Comparison of ENCODE assay signal across 23 cellular contexts in genomic region chr9:114196924-114197570, GRCh38. TPM values are rescaled to one million over a fixed set of nuclear protein-coding genes. Genes with fewer than 3 reads are reported as not detected.
DNase-seq lines count a peak whose midpoint lies in the region; FAIRE-seq and TF ChIP-seq lines count a peak whose summit lies in the region.
"Had no signal": no experiment of that assay in that cellular context is flagged by ENCODE, and none has a peak within 500 bp of the region (broad histone marks: within the 10 kb centered on the region; RNA-seq: fewer than 3 reads in every experiment).

No MANE protein-coding gene starts in this region.

- CTCF ChIA-PET in H1 (lab: Charles Lee; ENCODE audit: partially characterized antibody) = interaction anchor here (0.6 to 2.2 kb wide), 16 partner anchors 10 to 123 kb away, joined by 3 to 10 read pairs (median 4); partner anchors contain the start of gene COL27A1

- H3K4me2 ChIP-seq in BLaER1 treated with 17β-estradiol and CSF1 and Interleukin-3, amounts not matched to agents 10 nM and 100 nM = peak overlapping the region in 9 of 11 experiments; percentile 5 to 87 (median 76); a peak in 19 of 22 replicates
- no peak overlapping the region for H3K4me2 ChIP-seq in H1 (ENCODE audit: insufficient read depth in 1 of 2, low read depth in 2 of 2, low read length in 2 of 2)
- H3K4me2 ChIP-seq in neuronal stem cell (ENCODE audit: insufficient read depth, low read length, poor library complexity, severe bottlenecking) = no peak overlapping the region
- H3K4me2 ChIP-seq: PC-9 had no signal

- H2BK15ac ChIP-seq in H1 (ENCODE audit: low read length) = no peak overlapping the region
- no peak overlapping the region for H2BK15ac ChIP-seq in neuronal stem cell (ENCODE audit: low read length)

- peaks cover 50 to 100% (median 92%) of the 10 kb centered on the region in 11 experiments; a peak in 21 of 22 replicates for H3K36me3 ChIP-seq in BLaER1 treated with 17β-estradiol and CSF1 and Interleukin-3, amounts not matched to agents 10 nM and 100 nM
- H3K36me3 ChIP-seq in H1 (ENCODE audit: control insufficient read depth in 2 of 4, insufficient read depth in 4 of 4, low read length in 3 of 4) (no peaks in the 10 kb centered on the region), neuronal stem cell (replicated peaks in 1 of 2; ENCODE audit: control insufficient read depth in 2 of 2, insufficient read depth in 2 of 2, low read length in 2 of 2) (no peaks in the 10 kb centered on the region), stomach (peaks cover 0 to 8% (median 0%) of the 10 kb centered on the region in 4 donors)

- 96% methylated on average over 8 of the region's 8 CpGs; no CpG with 5 or more reads in 1 of the 2 experiments for WGBS in H1 (ENCODE audit: extremely low coverage in 1 of 2, insufficient coverage in 1 of 2, insufficient read length in 1 of 2, insufficient replicate concordance in 2 of 2, low coverage in 1 of 2, low lambda C conversion rate in 2 of 2, missing lambda C conversion rate in 1 of 2), 2 experiments
- WGBS in neuronal stem cell (ENCODE audit: extremely low coverage in 2 of 2, insufficient read length in 2 of 2, insufficient replicate concordance in 1 of 2), 2 donors = no CpG with 5 or more reads among the region's 8 CpGs
- WGBS in stomach, 5 donors = 65 to 84% (median 79%) methylated on average over 6 to 8 of the region's 8 CpGs

- peaks cover 0 to 64% (median 48%) of the 10 kb centered on the region in 10 experiments; a peak in 18 of 20 replicates for H3K4me1 ChIP-seq in BLaER1 treated with 17β-estradiol and CSF1 and Interleukin-3, amounts not matched to agents 10 nM and 100 nM
- H3K4me1 ChIP-seq in H1 (replicated peaks in 1 of 4; ENCODE audit: control insufficient read depth in 3 of 4, insufficient read depth in 4 of 4, low read length in 3 of 4) (no peaks in the 10 kb centered on the region; a peak in 1 of 7 replicates), neuronal stem cell (ENCODE audit: control insufficient read depth in 2 of 2, insufficient read depth in 1 of 2, low read depth in 1 of 2, low read length in 2 of 2) (no peaks in the 10 kb centered on the region), stomach (no peaks in the 10 kb centered on the region)

- H3K23ac ChIP-seq in H1 (ENCODE audit: insufficient read length) (no peak overlapping the region), neuronal stem cell (ENCODE audit: low read depth, low read length, poor library complexity) (no peak overlapping the region)

- H2BK5ac ChIP-seq in H1 (ENCODE audit: low read depth, low read length) (no peak overlapping the region), neuronal stem cell (ENCODE audit: low read length) (no peak overlapping the region)

- FAIRE-seq in H1 (lab: Jason Lieb, UNC) = no peak
- FAIRE-seq: G401.6, GM12891, GM18507 had no signal

- no peak for TF ChIP-seq RAD21 in H1 (IDR thresholded peaks at IDR 0.05 in 1 of 2, conservative IDR thresholded peaks at IDR 0.05 in 1 of 2; ENCODE audit: low read depth in 2 of 2, low read length in 2 of 2)

- H3K18ac ChIP-seq in H1 (ENCODE audit: extremely low read depth, low read length) (no peak overlapping the region), neuronal stem cell (ENCODE audit: low read length) (peak overlapping the region; percentile 26)

- H3K4ac ChIP-seq in H1 (replicated peaks; ENCODE audit: insufficient read length, low read depth, low read length) (no peak overlapping the region), neuronal stem cell (ENCODE audit: low read length) (no peak overlapping the region)

- H4K91ac ChIP-seq in H1 (replicated peaks; ENCODE audit: insufficient read length, low read length) (peak overlapping the region; percentile 31), neuronal stem cell (ENCODE audit: low read depth, low read length, poor library complexity) (no peak overlapping the region)

- no peak overlapping the region for H2AFZ ChIP-seq in H1 (ENCODE audit: low read length)
- no peak overlapping the region for H2AFZ ChIP-seq in neuronal stem cell (ENCODE audit: low read length)
- H2AFZ ChIP-seq: PC-9 had no signal

- no peak overlapping the region for H2BK20ac ChIP-seq in H1 (ENCODE audit: low read length)

- H3K27ac ChIP-seq in BLaER1 treated with 17β-estradiol and CSF1 and Interleukin-3, amounts not matched to agents 10 nM and 100 nM = peak overlapping the region in 4 of 11 experiments; percentile 10 to 39 (median 22); a peak in 4 of 22 replicates
- H3K27ac ChIP-seq in H1 (ENCODE audit: low read depth, low read length) = no peak overlapping the region
- no peak overlapping the region for H3K27ac ChIP-seq in neuronal stem cell (replicated peaks; ENCODE audit: low read length)
- no peak overlapping the region for H3K27ac ChIP-seq in stomach
- H3K27ac ChIP-seq: PC-9, SJCRH30 had no signal

- TF ChIP-seq POLR2A in H1 (IDR thresholded peaks at IDR 0.05; ENCODE audit: control extremely low read depth in 1 of 2, low read depth in 2 of 2, low read length in 2 of 2) (no peak), stomach (IDR thresholded peaks at IDR 0.05) (no peak)

- no peak overlapping the region for H3K4me3 ChIP-seq in BLaER1 treated with 17β-estradiol and CSF1 and Interleukin-3, amounts not matched to agents 10 nM and 100 nM
- H3K4me3 ChIP-seq in H1 (ENCODE audit: extremely low read depth in 1 of 4, insufficient read depth in 2 of 4, low read depth in 3 of 4, low read length in 4 of 4) (no peak overlapping the region), neuronal stem cell (ENCODE audit: low read length in 2 of 2) (no peak overlapping the region), stomach (no peak overlapping the region)
- H3K4me3 ChIP-seq: MG63, PC-9, SJCRH30 had no signal

- H2BK12ac ChIP-seq in H1 (ENCODE audit: low read depth, low read length) (no peak overlapping the region), neuronal stem cell (ENCODE audit: low read length) (no peak overlapping the region)

- POLR2A ChIA-PET in H1 (lab: Charles Lee; ENCODE audit: partially characterized antibody) = interaction anchor here (1.6 kb wide), 1 partner anchor 10 kb away, joined by 3 read pairs; no protein-coding TSS in a partner anchor

- no peaks in the 10 kb centered on the region for H3K27me3 ChIP-seq in BLaER1 treated with 17β-estradiol and CSF1 and Interleukin-3, amounts not matched to agents 10 nM and 100 nM
- H3K27me3 ChIP-seq in H1 (replicated peaks in 1 of 4; ENCODE audit: control insufficient read depth in 3 of 4, extremely low read depth in 1 of 4, insufficient read depth in 3 of 4, low read length in 3 of 4) (peaks cover 0 to 2% (median 0%) of the 10 kb centered on the region in 4 experiments; a peak in 1 of 7 replicates), neuronal stem cell (ENCODE audit: control insufficient read depth in 3 of 3, insufficient read depth in 3 of 3, low read depth in 1 of 3, low read length in 3 of 3) (no peaks in the 10 kb centered on the region), stomach (no peaks in the 10 kb centered on the region)
- H3K27me3 ChIP-seq: MG63, SJCRH30 had no signal

- no peak overlapping the region for H4K5ac ChIP-seq in H1 (ENCODE audit: insufficient read length, low read depth, low read length)

- TF ChIP-seq EP300 in H1 (IDR thresholded peaks at IDR 0.05; ENCODE audit: borderline replicate concordance in 1 of 2, low read depth in 2 of 2, low read length in 2 of 2) (no peak), stomach (IDR thresholded peaks at IDR 0.05) (no peak)

- intact Hi-C loops in stomach (cut with DNase I; ENCODE audit: low total_unique reads) = no loop called here

- TF ChIP-seq CTCF in H1 (IDR thresholded peaks at IDR 0.05; ENCODE audit: control extremely low read depth in 1 of 3, insufficient read depth in 1 of 3, low read depth in 1 of 3, low read length in 3 of 3) = no peak
- TF ChIP-seq CTCF in stomach (IDR thresholded peaks at IDR 0.05) = no peak

- H4K20me1 ChIP-seq in BLaER1 treated with 17β-estradiol and CSF1 and Interleukin-3, amounts not matched to agents 10 nM and 100 nM = peaks cover 0 to 57% (median 21%) of the 10 kb centered on the region in 11 experiments; a peak in 13 of 22 replicates
- peaks cover 2 to 8% of the 10 kb centered on the region in 2 experiments for H4K20me1 ChIP-seq in H1 (replicated peaks in 1 of 2; ENCODE audit: control insufficient read depth in 1 of 2, insufficient read depth in 2 of 2, low read length in 2 of 2)

- no peaks in the 10 kb centered on the region for H3K79me2 ChIP-seq in H1 (ENCODE audit: control insufficient read depth in 1 of 2, insufficient read depth in 2 of 2, low read length in 2 of 2)

- H3K14ac ChIP-seq in H1 (ENCODE audit: insufficient read length) (no peak overlapping the region), neuronal stem cell (ENCODE audit: low read length) (no peak overlapping the region)

- H2BK120ac ChIP-seq in H1 (replicated peaks; ENCODE audit: low read depth, low read length) = no peak overlapping the region
- no peak overlapping the region for H2BK120ac ChIP-seq in neuronal stem cell (ENCODE audit: low read depth, low read length)

- no peaks in the 10 kb centered on the region for H3K9me3 ChIP-seq in BLaER1 treated with 17β-estradiol and CSF1 and Interleukin-3, amounts not matched to agents 10 nM and 100 nM (replicated peaks in 1 of 11)
- H3K9me3 ChIP-seq in H1 (ENCODE audit: insufficient read depth in 2 of 2, low read depth in 1 of 2, low read length in 1 of 2) (no peaks in the 10 kb centered on the region), neuronal stem cell (replicated peaks in 1 of 2; ENCODE audit: control insufficient read depth in 2 of 2, insufficient read depth in 1 of 2, low read depth in 1 of 2, low read length in 2 of 2) (no peaks in the 10 kb centered on the region), stomach (no peaks in the 10 kb centered on the region)
- H3K9me3 ChIP-seq: MG63, SJCRH30 had no signal

- H2AK5ac ChIP-seq in H1 (ENCODE audit: low read depth, low read length) (no peak overlapping the region), neuronal stem cell (ENCODE audit: low read depth, low read length) (peak overlapping the region; percentile 44)

- peak; percentile 52 to 86 for DNase-seq in NCI-H524 (lab: John Stamatoyannopoulos, UW)
- no peak for DNase-seq in H1 (ENCODE audit: low read depth in 1 of 2, low spot score in 2 of 2)
- no peak for DNase-seq in neuronal stem cell (ENCODE audit: low spot score)
- no peak for DNase-seq in D341Med (ENCODE audit: low spot score)
- no peak for DNase-seq in globus pallidus (ENCODE audit: low spot score)
- no peak for DNase-seq in stomach
- DNase-seq: ACHN; AML-193; CD4-positive, CD25-positive, alpha-beta regulatory T cell; DND-41; Karpas-422; MG63; NCI-H1092 treated with DMSO at 0.1 percent for 48 hours; NCI-H1694; NCI-H2107; NCI-H345; NCI-H69; PC-9 had no signal

- H3K9ac ChIP-seq in BLaER1 treated with 17β-estradiol and CSF1 and Interleukin-3, amounts not matched to agents 10 nM and 100 nM = peak overlapping the region in 3 of 11 experiments; percentile 19 to 37 (median 20); a peak in 1 of 22 replicates
- H3K9ac ChIP-seq in H1 (replicated peaks in 1 of 4; ENCODE audit: extremely low read depth in 1 of 4, low read depth in 3 of 4, low read length in 3 of 4) = no peak overlapping the region
- no peak overlapping the region for H3K9ac ChIP-seq in neuronal stem cell (ENCODE audit: low read depth, low read length, poor library complexity)

- no peak overlapping the region for H3K56ac ChIP-seq in H1 (replicated peaks; ENCODE audit: insufficient read length, low read depth, low read length)

- H3K23me2 ChIP-seq in H1 (ENCODE audit: low read depth, low read length) = no peaks in the 10 kb centered on the region

- no peaks in the 10 kb centered on the region for H3K79me1 ChIP-seq in H1 (ENCODE audit: low read depth, low read length)
- no peaks in the 10 kb centered on the region for H3K79me1 ChIP-seq in neuronal stem cell (ENCODE audit: low read depth, low read length)

- H4K8ac ChIP-seq in H1 (ENCODE audit: extremely low read depth, insufficient read depth, low read length) (no peak overlapping the region), neuronal stem cell (ENCODE audit: low read depth, low read length) (no peak overlapping the region)

RNA-seq across cellular contexts. Expression of gene COL27A1, which starts 41.7 kb away (rescaled TPM):
- total RNA-seq in H1 (2021; fragmentation: NEBNext Ultra II Directional; extraction: Animal tissue kit (Norgen Biotek cat#: 25700)) = 22.5 and 22.8 TPM in 2 replicates
- polyA plus RNA-seq in H1 (2011; rRNA removed) (15.1 and 26.0 TPM in 2 replicates), stomach (1 to 10 TPM; 3.4 to 7.1 (median 5.6) TPM)
- 17.3 TPM for polyA plus RNA-seq in H1 (2011; cell fraction: cytosol; rRNA removed)
- polyA plus RNA-seq in H1 (2011; cell fraction: nucleus; rRNA removed) = 250 TPM
- 15.6 to 20.3 TPM (median 17.3 TPM) in 4 replicates for polyA plus RNA-seq in H1 (2012, experiment 1 of 2)
- polyA plus RNA-seq in H1 (2012, experiment 2 of 2) = 4.8 TPM
- 17.7 TPM for polyA plus RNA-seq in H1 (2013, experiment 1 of 2)
- polyA plus RNA-seq in H1 (2013, experiment 2 of 2) = 15.1 TPM
- polyA minus RNA-seq in H1 (2011; rRNA and poly(A)+ RNA removed) = 12.9 and 15.0 TPM in 2 replicates
- 7.2 TPM for polyA minus RNA-seq in H1 (2011; cell fraction: cytosol; rRNA and poly(A)+ RNA removed)
- 55.6 TPM for polyA minus RNA-seq in H1 (2011; cell fraction: nucleus; rRNA and poly(A)+ RNA removed)
- polyA plus RNA-seq in neuronal stem cell (2013, experiment 1 of 2) = 11.1 TPM
- polyA plus RNA-seq in neuronal stem cell (2013, experiment 2 of 2) = 11.1 TPM
- total RNA-seq in stomach = 10 to 100 TPM in 3 of 5 donors, 1 to 10 TPM in 2; 2.9 to 26.3 (median 21.1) TPM
- polyA plus RNA-seq: CD4-positive, CD25-positive, alpha-beta regulatory T cell had no signal

Comparison
In these comparisons a context has a peak if more than half of its experiments do, and no peak if none do; other contexts are left out.
1. H3K4me2 ChIP-seq: peak in BLaER1 treated with 17β-estradiol and CSF1 and Interleukin-3, amounts not matched to agents 10 nM and 100 nM (9 of 11); none in H1 (0 of 2) and neuronal stem cell (single experiment).
2. DNase-seq: peak in NCI-H524 (2 of 2); none in H1 (0 of 2), neuronal stem cell (single experiment), D341Med (single experiment), globus pallidus (single experiment) and stomach (single experiment).